Comparison of ENCODE assay signal across 25 cellular contexts in the genomic region with DNA sequence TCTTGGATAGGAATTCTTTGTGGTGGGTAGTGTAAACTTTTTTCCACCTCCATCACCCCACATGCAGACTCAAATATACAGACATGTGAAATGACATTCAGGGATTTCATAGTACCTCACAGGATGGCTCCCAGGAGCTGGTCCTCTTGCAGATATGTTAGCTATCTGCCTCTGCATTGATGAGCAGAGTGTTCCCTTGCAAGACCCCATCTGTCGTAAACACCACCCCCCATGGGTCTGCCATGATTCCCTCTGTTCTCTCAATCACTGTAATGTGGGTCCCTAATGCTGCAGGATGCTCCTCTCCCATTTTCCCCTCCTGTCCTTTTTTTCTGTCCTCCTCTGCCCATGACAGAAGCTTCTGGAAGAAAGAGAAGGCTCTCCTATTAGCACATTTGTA.
"Had no signal": no experiment of that assay in that cellular context is flagged by ENCODE, and none has a peak within 500 bp of the region (broad histone marks: within the 10 kb centered on the region; RNA-seq: fewer than 3 reads in every experiment).

No MANE protein-coding gene starts in this region.

- H3K9me3 ChIP-seq: left lung, pancreas, prostate gland, testis, upper lobe of right lung had no signal

- H3K4me3 Mint-ChIP-seq: naive thymus-derived CD8-positive, alpha-beta T cell; nephron; neural crest cell; stimulated activated naive B cell treated with anti-CD40 and anti-IgM and Interleukin-4, amounts not matched to agents 10 μg/mL and 1 μg/mL and 100 μg/mL, for 72 hours had no signal

- H3K4me3 ChIP-seq: left lung, lower lobe of right lung, pancreas, prostate gland, skin epidermis, stomach, testis, tibial artery, upper lobe of right lung had no signal

- H3K27me3 ChIP-seq: testis had no signal

- H3K27ac Mint-ChIP-seq: naive thymus-derived CD8-positive, alpha-beta T cell; nephron; stimulated activated naive B cell treated with anti-CD40 and anti-IgM and Interleukin-4, amounts not matched to agents 10 μg/mL and 1 μg/mL and 100 μg/mL, for 72 hours had no signal

- H3K27ac ChIP-seq: left lung, lower lobe of right lung, pancreas, prostate gland, skin epidermis, stomach, testis, upper lobe of right lung had no signal

- H3K36me3 ChIP-seq: left lung, lower lobe of right lung, pancreas, prostate gland, stomach, tibial artery, upper lobe of right lung had no signal

- H3K36me3 Mint-ChIP-seq: naive thymus-derived CD8-positive, alpha-beta T cell; stimulated activated naive B cell treated with anti-CD40 and anti-IgM and Interleukin-4, amounts not matched to agents 10 μg/mL and 1 μg/mL and 100 μg/mL, for 72 hours had no signal

- H3K4me1 ChIP-seq: pancreas, prostate gland, upper lobe of right lung had no signal

- DNase-seq: kidney; left colon; left lung; lower lobe of right lung; mammary epithelial cell; mesenchymal stem cell; naive thymus-derived CD8-positive, alpha-beta T cell; pancreas; right cardiac atrium; stimulated activated CD4-positive, alpha-beta T cell treated with anti-CD3 and anti-CD28 coated beads, Interleukin-12 subunit alpha, Interleukin-12 subunit beta, amount 100 ng/mL, for 4 hours; stimulated activated CD4-positive, alpha-beta T cell treated with anti-CD3 and anti-CD28 coated beads, Interleukin-15, amount 100 ng/mL, for 24 hours; stimulated activated CD4-positive, alpha-beta T cell treated with anti-CD3 and anti-CD28 coated beads, Interleukin-2, amount 100 ng/mL, for 24 hours; stimulated activated CD4-positive, alpha-beta T cell treated with anti-CD3 and anti-CD28 coated beads, Interleukin-4, amount 100 ng/mL, for 1 hour; stimulated activated naive B cell treated with anti-CD40 and anti-IgM and Interleukin-4, amounts not matched to agents 10 μg/mL and 1 μg/mL and 100 μg/mL, for 72 hours; stimulated activated naive CD8-positive, alpha-beta T cell treated with anti-CD3 and anti-CD28 coated beads, Interleukin-15, Interleukin-2, amounts not matched to agents 100 U/mL and 50 U/mL, for 24 hours; stomach; testis; trophoblast cell; upper lobe of right lung had no signal

- H3K4me1 Mint-ChIP-seq: neural crest cell had no signal

- ATAC-seq: left lung; lower lobe of right lung; naive thymus-derived CD8-positive, alpha-beta T cell; pancreas; sciatic nerve; stimulated activated naive B cell treated with anti-CD40 and anti-IgM and Interleukin-4, amounts not matched to agents 10 μg/mL and 1 μg/mL and 100 μg/mL, for 72 hours; stimulated activated naive CD8-positive, alpha-beta T cell treated with anti-CD3 and anti-CD28 coated beads, Interleukin-15, Interleukin-2, amounts not matched to agents 100 U/mL and 50 U/mL, for 24 hours; upper lobe of right lung had no signal

- H3K9me3 Mint-ChIP-seq: neural crest cell had no signal
